Comparison of ENCODE assay signal across 25 cellular contexts in genomic region chr2:13102340-13103063, GRCh38.
"Had no signal": no experiment of that assay in that cellular context is flagged by ENCODE, and none has a peak within 500 bp of the region (broad histone marks: within the 10 kb centered on the region; RNA-seq: fewer than 3 reads in every experiment).

No MANE protein-coding gene starts in this region.

- H3K36me3 ChIP-seq: esophagus squamous epithelium, gastroesophageal sphincter, lower lobe of right lung, pancreas, right lobe of liver, thoracic aorta, transverse colon had no signal

- H3K36me3 Mint-ChIP-seq: memory B cell; mesothelial cell of epicardium; natural killer cell treated with Interleukin-12 subunit alpha and Interleukin-12 subunit beta and Interleukin-15 and Interleukin-18, amount 100 ng/mL, for 72 hours; stimulated activated memory B cell treated with anti-CD40 and anti-IgM and Interleukin-4, amounts not matched to agents 10 μg/mL and 1 μg/mL and 100 μg/mL, for 72 hours had no signal

- H3K27me3 Mint-ChIP-seq: dendritic cell treated with granulocyte-macrophage colony-stimulating factor and Interleukin-4, amounts not matched to agents 40 ng/mL and 50 ng/mL, for 4 days; memory B cell; progenitor cell of endocrine pancreas; stimulated activated memory B cell treated with anti-CD40 and anti-IgM and Interleukin-4, amounts not matched to agents 10 μg/mL and 1 μg/mL and 100 μg/mL, for 72 hours had no signal

- H3K4me1 Mint-ChIP-seq: memory B cell; mesothelial cell of epicardium; stimulated activated memory B cell treated with anti-CD40 and anti-IgM and Interleukin-4, amounts not matched to agents 10 μg/mL and 1 μg/mL and 100 μg/mL, for 72 hours had no signal

- H3K9me3 ChIP-seq: gastroesophageal sphincter, lower lobe of right lung, pancreas, right lobe of liver, thoracic aorta, transverse colon had no signal

- H3K27ac Mint-ChIP-seq: dendritic cell treated with granulocyte-macrophage colony-stimulating factor and Interleukin-4, amounts not matched to agents 40 ng/mL and 50 ng/mL, for 4 days; effector memory CD8-positive, alpha-beta T cell; memory B cell; mesothelial cell of epicardium; natural killer cell treated with Interleukin-12 subunit alpha and Interleukin-12 subunit beta and Interleukin-15 and Interleukin-18, amount 100 ng/mL, for 72 hours; progenitor cell of endocrine pancreas; stimulated activated memory B cell treated with anti-CD40 and anti-IgM and Interleukin-4, amounts not matched to agents 10 μg/mL and 1 μg/mL and 100 μg/mL, for 72 hours; stimulated activated naive CD8-positive, alpha-beta T cell treated with anti-CD3 and anti-CD28 coated beads, Interleukin-15, Interleukin-2, amounts not matched to agents 100 ng/mL and 50 ng/mL, for 24 hours had no signal

- H3K4me3 ChIP-seq: esophagus squamous epithelium, gastroesophageal sphincter, lower lobe of right lung, pancreas, right lobe of liver, thoracic aorta, transverse colon had no signal

- ATAC-seq: effector memory CD8-positive, alpha-beta T cell; gastroesophageal sphincter; left lobe of liver; lower lobe of right lung; natural killer cell treated with Interleukin-12 subunit alpha and Interleukin-12 subunit beta and Interleukin-15 and Interleukin-18, amount 100 ng/mL, for 72 hours; pancreas; stimulated activated memory B cell treated with anti-CD40 and anti-IgM and Interleukin-4, amounts not matched to agents 10 μg/mL and 1 μg/mL and 100 μg/mL, for 72 hours had no signal

- DNase-seq: cerebellar nuclear complex; effector memory CD8-positive, alpha-beta T cell; esophagus squamous epithelium; foreskin fibroblast; glutamatergic neuron; hippocampal formation; kidney glomerular epithelial cell; lower lobe of right lung; occipital lobe; pancreas; right lobe of liver; stimulated activated CD4-positive, alpha-beta T cell treated with anti-CD3 and anti-CD28 coated beads, Interleukin-4, amount 100 ng/mL, for 1 hour; stimulated activated CD8-positive, alpha-beta memory T cell treated with anti-CD3 and anti-CD28 coated beads, Interleukin-4, amount 100 ng/mL, for 48 hours; transverse colon had no signal

- H3K27me3 ChIP-seq: esophagus squamous epithelium, gastroesophageal sphincter, pancreas, right lobe of liver, transverse colon had no signal

- H3K4me3 Mint-ChIP-seq: dendritic cell treated with granulocyte-macrophage colony-stimulating factor and Interleukin-4, amounts not matched to agents 40 ng/mL and 50 ng/mL, for 4 days; effector memory CD8-positive, alpha-beta T cell; memory B cell; mesothelial cell of epicardium; natural killer cell treated with Interleukin-12 subunit alpha and Interleukin-12 subunit beta and Interleukin-15 and Interleukin-18, amount 100 ng/mL, for 72 hours; stimulated activated memory B cell treated with anti-CD40 and anti-IgM and Interleukin-4, amounts not matched to agents 10 μg/mL and 1 μg/mL and 100 μg/mL, for 72 hours; stimulated activated naive CD8-positive, alpha-beta T cell treated with anti-CD3 and anti-CD28 coated beads, Interleukin-15, Interleukin-2, amounts not matched to agents 100 ng/mL and 50 ng/mL, for 24 hours had no signal

- H3K27ac ChIP-seq: epithelial cell of prostate, esophagus squamous epithelium, gastroesophageal sphincter, lower lobe of right lung, pancreas, right lobe of liver, thoracic aorta, transverse colon had no signal

- H3K4me1 ChIP-seq: esophagus squamous epithelium, gastroesophageal sphincter, lower lobe of right lung, pancreas, transverse colon had no signal
